Comparison of ENCODE assay signal across 15 cellular contexts in the genomic region with DNA sequence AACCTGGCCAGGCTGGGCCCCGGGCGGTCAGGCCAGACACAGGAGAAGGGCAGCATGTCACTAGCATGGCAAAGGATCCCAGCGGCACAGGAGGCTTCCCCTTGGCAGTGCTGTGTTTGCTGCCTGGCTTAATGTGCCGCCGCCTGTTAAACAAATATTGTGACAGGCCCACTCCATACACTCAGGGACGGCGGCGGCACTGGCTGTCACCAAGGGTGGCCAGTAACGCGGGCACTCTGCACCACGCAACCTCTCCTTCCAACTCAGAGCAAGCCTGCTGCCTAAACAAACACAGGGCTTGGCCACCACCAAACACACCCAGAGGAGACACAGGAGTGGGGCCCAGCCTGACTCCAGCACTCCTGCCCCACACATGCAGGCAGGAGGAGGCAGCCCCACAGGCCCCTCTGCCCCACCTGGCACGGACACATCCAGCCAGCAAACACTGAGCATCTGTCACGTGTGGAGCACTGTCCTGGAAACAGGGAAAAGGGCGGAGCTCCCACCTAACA. TPM values are rescaled to one million over a fixed set of nuclear protein-coding genes. Genes with fewer than 3 reads are reported as not detected.
DNase-seq lines count a peak whose midpoint lies in the region; ATAC-seq and TF ChIP-seq lines count a peak whose summit lies in the region.
"Had no signal": no experiment of that assay in that cellular context is flagged by ENCODE, and none has a peak within 500 bp of the region (broad histone marks: within the 10 kb centered on the region; RNA-seq: fewer than 3 reads in every experiment).

No MANE protein-coding gene starts in this region.

- no peak overlapping the region for H3K27ac ChIP-seq in mammary epithelial cell (ENCODE audit: insufficient read depth, low read depth, low read length)
- peak overlapping the region in 1 of 3 donors; percentile 11 for H3K27ac ChIP-seq in right lobe of liver
- H3K27ac ChIP-seq in effector memory CD4-positive, alpha-beta T cell (ENCODE audit: insufficient read depth, low read length, poor library complexity, severe bottlenecking): no peak overlapping the region
- H3K27ac ChIP-seq: ovary, tibial artery had no signal

- no peak overlapping the region for H2AFZ ChIP-seq in mammary epithelial cell (ENCODE audit: low read depth, low read length)

- no peaks in the 10 kb centered on the region for H3K79me2 ChIP-seq in mammary epithelial cell (ENCODE audit: insufficient read depth, low read length)

- H3K9ac ChIP-seq in mammary epithelial cell (ENCODE audit: insufficient read depth, low read length): no peak overlapping the region

- H3K4me2 ChIP-seq in mammary epithelial cell (ENCODE audit: insufficient read depth, low read depth, low read length): no peak overlapping the region

- no peak for TF ChIP-seq POLR2A in right lobe of liver (IDR thresholded peaks at IDR 0.05)

- in situ Hi-C loops in T47D (cut with HindIII; ENCODE audit: low pct_unique_long_range_greater_than_20kb, low sequenced_read_pairs): no loop called here
- in situ Hi-C loops in mammary epithelial cell (cut with MboI; ENCODE audit: low sequenced_read_pairs in 2 of 2): loop anchor here in 1 of 2 donors (25.0 kb wide), 1 partner anchor 1030 kb away; the partner anchor contains the start of genes CHST13 and UROC1
- in situ Hi-C loops in ACHN (cut with HindIII; ENCODE audit: low pct_ligation_motif_present, low pct_unique_long_range_greater_than_20kb, low sequenced_read_pairs): no loop called here

- H3K9me3 ChIP-seq in mammary epithelial cell (replicated peaks; ENCODE audit: insufficient read depth, low read length): no peaks in the 10 kb centered on the region
- H3K9me3 ChIP-seq in right lobe of liver: no peaks in the 10 kb centered on the region
- H3K9me3 ChIP-seq in effector memory CD4-positive, alpha-beta T cell (ENCODE audit: control insufficient read depth, low read length): no peaks in the 10 kb centered on the region
- H3K9me3 ChIP-seq: ovary, tibial artery had no signal

- intact Hi-C loops in mammary epithelial cell (cut with micrococcal nuclease): loop anchor here (10.0 kb wide), 1 partner anchor 168 kb away; no protein-coding TSS in a partner anchor
- intact Hi-C loops in right lobe of liver (cut with DNase I): no loop called here

- no peak for TF ChIP-seq CTCF in mammary epithelial cell (conservative IDR thresholded peaks at IDR 0.05 in 1 of 2, IDR thresholded peaks at IDR 0.05 in 1 of 2; ENCODE audit: extremely low read depth in 1 of 2, insufficient read depth in 1 of 2, low read depth in 1 of 2, low read length in 2 of 2)
- TF ChIP-seq CTCF in right lobe of liver (IDR thresholded peaks at IDR 0.05): no peak

- WGBS in mammary epithelial cell (ENCODE audit: low coverage, missing lambda C conversion rate): 93% methylated on average over 12 of the region's 14 CpGs
- WGBS in right lobe of liver (ENCODE audit: insufficient coverage, low coverage, low lambda C conversion rate, missing lambda C conversion rate): 26% methylated on average over 8 of the region's 14 CpGs

- H3K36me3 ChIP-seq in mammary epithelial cell (ENCODE audit: insufficient read depth, low read length) (no peaks in the 10 kb centered on the region), right lobe of liver (no peaks in the 10 kb centered on the region)
- H3K36me3 ChIP-seq in effector memory CD4-positive, alpha-beta T cell (ENCODE audit: control insufficient read depth, insufficient read depth, low read length): no peaks in the 10 kb centered on the region
- H3K36me3 ChIP-seq: ovary, tibial artery had no signal

- H3K4me1 ChIP-seq in mammary epithelial cell (ENCODE audit: insufficient read depth, low read length): no peaks in the 10 kb centered on the region
- peaks cover 0 to 46% (median 18%) of the 10 kb centered on the region in 4 donors for H3K4me1 ChIP-seq in right lobe of liver
- H3K4me1 ChIP-seq in effector memory CD4-positive, alpha-beta T cell (ENCODE audit: control insufficient read depth, insufficient read depth, low read length, poor library complexity, severe bottlenecking): no peaks in the 10 kb centered on the region

- CTCF ChIA-PET in mammary epithelial cell (lab: Charles Lee; ENCODE audit: low non-redundant PET): no interaction called here

- H3K27me3 ChIP-seq in mammary epithelial cell (ENCODE audit: insufficient read depth, low read length) (no peaks in the 10 kb centered on the region), right lobe of liver (no peaks in the 10 kb centered on the region)
- no peaks in the 10 kb centered on the region for H3K27me3 ChIP-seq in effector memory CD4-positive, alpha-beta T cell (replicated peaks; ENCODE audit: control insufficient read depth, insufficient read depth, low read length, poor library complexity, severe bottlenecking)
- H3K27me3 ChIP-seq: ovary, tibial artery had no signal

- H4K20me1 ChIP-seq in mammary epithelial cell (ENCODE audit: insufficient read depth, low read length): no peaks in the 10 kb centered on the region

- H3K4me3 ChIP-seq in mammary epithelial cell (replicated peaks in 1 of 3; ENCODE audit: insufficient read depth in 1 of 3, low read depth in 2 of 3, low read length in 3 of 3) (no peak overlapping the region), right lobe of liver (no peak overlapping the region)
- no peak overlapping the region for H3K4me3 ChIP-seq in effector memory CD4-positive, alpha-beta T cell (ENCODE audit: insufficient read depth, low read depth, low read length, poor library complexity, severe bottlenecking)
- H3K4me3 ChIP-seq: ovary, tibial artery had no signal

- no TSS peak for BruUV-seq in mammary epithelial cell (replicated peaks; lab: Mats Ljungman, UMichigan)

- peak; percentile 77 to 86 (median 84) for ATAC-seq in right lobe of liver
- ATAC-seq: activated naive CD8-positive, alpha-beta T cell treated with anti-CD3 and anti-CD28 coated beads, Interleukin-2, amount 50 U/mL, for 24 hours; esophagus mucosa had no signal

- dilution Hi-C loops in mammary epithelial cell (cut with HindIII; ENCODE audit: low sequenced_read_pairs): no loop called here

- DNase-seq in T47D (ENCODE audit: low read depth in 1 of 2, low spot score in 1 of 2) (peak; percentile 23 to 31), mammary epithelial cell (no peak), NCI-H748 (lab: John Stamatoyannopoulos, UW; ENCODE audit: unreplicated experiment) (peak; percentile 88), right lobe of liver (peak; percentile 88 to 96 (median 95)), NOMO-1 treated with DMSO at 0.1 percent for 48 hours (lab: John Stamatoyannopoulos, UW; ENCODE audit: unreplicated experiment) (no peak), ACHN (no peak)
- DNase-seq in activated effector memory CD4-positive, alpha-beta T cell treated with Interleukin-2 at 50 U/mL for 16 hours: no peak
- no peak for DNase-seq in effector memory CD4-positive, alpha-beta T cell
- DNase-seq: activated CD8-positive, alpha-beta memory T cell treated with anti-CD3 and anti-CD28 coated beads, Interleukin-2, amount 50 U/mL, for 4 hours; activated naive CD8-positive, alpha-beta T cell treated with anti-CD3 and anti-CD28 coated beads, Interleukin-2, amount 50 U/mL, for 24 hours; KG1; mesendoderm; ovary had no signal

RNA-seq across cellular contexts. Expression of gene TPRA1, which starts 48.0 kb away (rescaled TPM):
- total RNA-seq in mammary epithelial cell (10 to 100 TPM; 30.3 to 44.5 TPM), right lobe of liver (10 to 100 TPM; 13.9 to 25.9 (median 23.3) TPM)
- 31.4 TPM for polyA plus RNA-seq in mammary epithelial cell
- 28.9 TPM for polyA minus RNA-seq in mammary epithelial cell

RNA-seq across cellular contexts. Expression of gene MCM2, which starts 55.7 kb away (rescaled TPM):
- total RNA-seq in mammary epithelial cell: 10 to 100 TPM; 17.0 to 46.9 TPM
- 66.3 TPM for polyA plus RNA-seq in mammary epithelial cell
- 107 TPM for polyA minus RNA-seq in mammary epithelial cell
- total RNA-seq in right lobe of liver: 10 to 100 TPM in 2 of 6 experiments, 1 to 10 TPM in 4; 1.6 to 25.3 (median 3.2) TPM

Comparison
In these comparisons a context has a peak if more than half of its experiments do, and no peak if none do; other contexts are left out.
1. DNase-seq: peak in T47D (2 of 2), NCI-H748 (single experiment) and right lobe of liver (3 of 3); none in mammary epithelial cell (single experiment), activated effector memory CD4-positive, alpha-beta T cell treated with Interleukin-2 at 50 U/mL for 16 hours (single experiment), NOMO-1 treated with DMSO at 0.1 percent for 48 hours (single experiment), effector memory CD4-positive, alpha-beta T cell (0 of 3) and ACHN (single experiment).